Comparison of ENCODE assay signal across 8 cellular contexts in genomic region chr9:17135578-17135904, GRCh38. TPM values are rescaled to one million over a fixed set of nuclear protein-coding genes. Genes with fewer than 3 reads are reported as not detected.
DNase-seq lines count a peak whose midpoint lies in the region; ATAC-seq, FAIRE-seq and TF ChIP-seq lines count a peak whose summit lies in the region.

No MANE protein-coding gene starts in this region.

- TF ChIP-seq EP300 in A549 (IDR thresholded peaks at IDR 0.05) = no peak

- POLR2A ChIA-PET in A549 (lab: Yijun Ruan, JAX) = no interaction called here

- H3K27me3 Mint-ChIP-seq in effector memory CD8-positive, alpha-beta T cell = peaks cover 9 to 11% of the 10 kb centered on the region in 2 donors
- H3K27me3 Mint-ChIP-seq in natural killer cell (ENCODE audit: low read depth in 2 of 2) = peaks cover 16 to 33% of the 10 kb centered on the region in 2 donors

- no peak for TF ChIP-seq CTCF in A549 (IDR thresholded peaks at IDR 0.05)
- TF ChIP-seq CTCF in natural killer cell (IDR thresholded peaks at IDR 0.05) = no peak

- CTCF ChIA-PET in A549 (lab: Yijun Ruan, JAX) = no interaction called here

- H3K36me3 Mint-ChIP-seq in effector memory CD8-positive, alpha-beta T cell (ENCODE audit: insufficient read depth) = no peaks in the 10 kb centered on the region
- no peaks in the 10 kb centered on the region for H3K36me3 Mint-ChIP-seq in natural killer cell

- peaks cover 3 to 7% of the 10 kb centered on the region in 2 donors for H3K9me3 Mint-ChIP-seq in effector memory CD8-positive, alpha-beta T cell
- no peaks in the 10 kb centered on the region for H3K9me3 Mint-ChIP-seq in natural killer cell

- H3K4me1 Mint-ChIP-seq in effector memory CD8-positive, alpha-beta T cell (ENCODE audit: low read depth in 2 of 2) = peaks cover 0 to 4% of the 10 kb centered on the region in 2 donors
- H3K4me1 Mint-ChIP-seq in natural killer cell = peaks cover 12 to 21% of the 10 kb centered on the region in 2 donors

- ATAC-seq in A549 = no peak; a peak in 1 of 6 replicates
- ATAC-seq in GM19395 (IDR thresholded peaks at IDR 0.05; ENCODE audit: unreplicated experiment) = peak; percentile 56
- no peak for ATAC-seq in effector memory CD8-positive, alpha-beta T cell (replicated peaks)
- no peak for ATAC-seq in natural killer cell
- no peak for ATAC-seq in GM21723 (IDR thresholded peaks at IDR 0.05; ENCODE audit: unreplicated experiment)

- H3K4me3 Mint-ChIP-seq in effector memory CD8-positive, alpha-beta T cell = peak overlapping the region; percentile 38 to 64
- peak overlapping the region; percentile 92 for H3K4me3 Mint-ChIP-seq in natural killer cell

- H3K4me1 ChIP-seq in A549 = peaks cover 14% of the 10 kb centered on the region

- peak overlapping the region; percentile 83 for H3K4me2 ChIP-seq in A549

- TF ChIP-seq POLR2A in A549 (IDR thresholded peaks at IDR 0.05; ENCODE audit: low read length) = no peak

- 4% methylated on average over 5 of the region's 18 CpGs for WGBS in A549 (ENCODE audit: missing lambda C conversion rate)

- TF ChIP-seq RAD21 in A549 (conservative IDR thresholded peaks at IDR 0.05 in 1 of 2, IDR thresholded peaks at IDR 0.05 in 1 of 2) = no peak

- H3K27ac ChIP-seq in A549 = peak overlapping the region; percentile 97 to 99

- no peak overlapping the region for H3K27ac Mint-ChIP-seq in effector memory CD8-positive, alpha-beta T cell
- peak overlapping the region in 1 of 2 donors; percentile 83 for H3K27ac Mint-ChIP-seq in natural killer cell

- H3K4me3 ChIP-seq in A549 = peak overlapping the region; percentile 95

- intact Hi-C loops in natural killer cell (cut with micrococcal nuclease) = no loop called here

- DNase-seq in A549 (ENCODE audit: low read depth in 1 of 2, low spot score in 1 of 2) (no peak), NCI-H146 treated with DMSO at 0.1 percent for 48 hours (lab: John Stamatoyannopoulos, UW; ENCODE audit: unreplicated experiment) (peak; percentile 50), natural killer cell (no peak), SW480 (ENCODE audit: low spot score) (no peak), NCI-H2171 (lab: John Stamatoyannopoulos, UW) (no peak)
- DNase-seq in effector memory CD8-positive, alpha-beta T cell = no peak

- no peak for FAIRE-seq in A549 (lab: Jason Lieb, UNC)

- H3K9me3 ChIP-seq in A549 = no peaks in the 10 kb centered on the region

TF ChIP-seq in A549, 52 proteins besides CTCF, POLR2A, EP300 and RAD21:
- TF ChIP-seq PHF8 (IDR thresholded peaks at IDR 0.05; ENCODE audit: borderline replicate concordance, low read depth) (no peak), HOXA7 (CRISPR knock-in tag; IDR thresholded peaks at IDR 0.05) (no peak), KDM1A (IDR thresholded peaks at IDR 0.05; ENCODE audit: low read depth) (no peak), SMC3 (IDR thresholded peaks at IDR 0.05) (no peak), FOXS1 (CRISPR knock-in tag; IDR thresholded peaks at IDR 0.05) (no peak), BCL3 (IDR thresholded peaks at IDR 0.05) (no peak)

RNA-seq across cellular contexts. Expression of gene CNTLN, which starts 0.7 kb away (rescaled TPM):
- polyA plus RNA-seq in A549 (2011; rRNA removed) (6.7 and 11.9 TPM in 2 replicates), A549 (2017; fragmentation: RNase III; extraction: RNeasy Plus Mini Kit Qiagen cat#74134 plus additional on column Dnase treatment) (8.1 to 8.5 TPM (median 8.2 TPM) in 3 replicates)
- 3.0 and 3.4 TPM in 2 replicates for polyA plus RNA-seq in A549 (2012; cell fraction: cytosol; rRNA removed)
- polyA plus RNA-seq in A549 (2012; cell fraction: nucleus; rRNA removed) = 2.6 and 3.1 TPM in 2 replicates
- polyA minus RNA-seq in A549 (2011; rRNA and poly(A)+ RNA removed) = 4.6 and 5.4 TPM in 2 replicates
- total RNA-seq in natural killer cell = 1 to 10 TPM in 1 of 3 donors, under 1 TPM in 2; 0.32 to 1.6 (median 0.63) TPM
